Comparison of ENCODE assay signal across 1 cellular context in genomic region chr19:4322942-4323665, GRCh38.
TF ChIP-seq lines count a peak whose summit lies in the region.

No MANE protein-coding gene starts in this region.

TF ChIP-seq in K562, 482 proteins besides CTCF, POLR2A, EP300 and RAD21:
- TF ChIP-seq MAX (CRISPR knock-in tag; IDR thresholded peaks at IDR 0.05) (no peak), LARP7 (IDR thresholded peaks at IDR 0.05) (no peak), ZBTB33 (CRISPR knock-in tag; IDR thresholded peaks at IDR 0.05) (peak; percentile 90), MBD1 (CRISPR knock-in tag; IDR thresholded peaks at IDR 0.05) (no peak), MYC (IDR thresholded peaks at IDR 0.05; ENCODE audit: low read depth, low read length) (no peak), MYC (CRISPR knock-in tag; IDR thresholded peaks at IDR 0.05; ENCODE audit: borderline replicate concordance, low read depth) (no peak), PHF8 (IDR thresholded peaks at IDR 0.05; ENCODE audit: borderline replicate concordance, low read length) (no peak), ZNF146 (CRISPR knock-in tag; IDR thresholded peaks at IDR 0.05; ENCODE audit: unreplicated experiment) (no peak)
